Comparison of ENCODE assay signal across 31 cellular contexts in genomic region chr16:72169708-72170107, GRCh38.
"Had no signal": no experiment of that assay in that cellular context is flagged by ENCODE, and none has a peak within 500 bp of the region (broad histone marks: within the 10 kb centered on the region; RNA-seq: fewer than 3 reads in every experiment).

No MANE protein-coding gene starts in this region.

- H3K4me3 ChIP-seq: neural progenitor cell, ovary, psoas muscle, right lobe of liver, sigmoid colon, smooth muscle cell, spleen, suprapubic skin, testis, tibial artery, transverse colon, upper lobe of right lung, uterus had no signal

- H3K27me3 ChIP-seq: neural progenitor cell, ovary, right lobe of liver, sigmoid colon, spleen, suprapubic skin, testis, tibial artery, transverse colon, upper lobe of right lung, uterus had no signal

- H3K4me3 Mint-ChIP-seq: natural killer cell; nephron; neural progenitor cell; stimulated activated memory B cell treated with anti-CD40 and anti-IgM and Interleukin-4, amounts not matched to agents 10 μg/mL and 1 μg/mL and 100 μg/mL, for 72 hours; stimulated activated naive CD8-positive, alpha-beta T cell treated with anti-CD3 and anti-CD28 coated beads, Interleukin-15, amount 100 ng/mL, for 72 hours; type B pancreatic cell had no signal

- H3K27ac ChIP-seq: neural progenitor cell, ovary, parathyroid adenoma, psoas muscle, right lobe of liver, sigmoid colon, spleen, suprapubic skin, testis, tibial artery, upper lobe of right lung, uterus had no signal

- H3K36me3 ChIP-seq: neural progenitor cell, ovary, right lobe of liver, sigmoid colon, spleen, suprapubic skin, tibial artery, transverse colon, upper lobe of right lung, uterus had no signal

- H3K36me3 Mint-ChIP-seq: natural killer cell, neural progenitor cell, type B pancreatic cell had no signal

- H3K9me3 Mint-ChIP-seq: natural killer cell, nephron, type B pancreatic cell had no signal

- ATAC-seq: natural killer cell; psoas muscle; right cardiac atrium; right lobe of liver; stimulated activated memory B cell treated with anti-CD40 and anti-IgM and Interleukin-4, amounts not matched to agents 10 μg/mL and 1 μg/mL and 100 μg/mL, for 72 hours; stimulated activated naive CD8-positive, alpha-beta T cell treated with anti-CD3 and anti-CD28 coated beads, Interleukin-15, amount 100 ng/mL, for 72 hours; stimulated activated naive CD8-positive, alpha-beta T cell treated with anti-CD3 and anti-CD28 coated beads, Interleukin-15, Interleukin-2, amounts not matched to agents 100 U/mL and 50 U/mL, for 24 hours; upper lobe of right lung had no signal

- H3K4me1 Mint-ChIP-seq: natural killer cell, nephron had no signal

- H3K27me3 Mint-ChIP-seq: progenitor cell of endocrine pancreas; stimulated activated naive CD8-positive, alpha-beta T cell treated with anti-CD3 and anti-CD28 coated beads, Interleukin-15, amount 100 ng/mL, for 72 hours; type B pancreatic cell had no signal

- H3K9me3 ChIP-seq: ovary, psoas muscle, right lobe of liver, spleen, suprapubic skin, testis, tibial artery, transverse colon, upper lobe of right lung, uterus had no signal

- H3K4me1 ChIP-seq: psoas muscle, right lobe of liver, sigmoid colon, suprapubic skin, testis, tibial artery, transverse colon, upper lobe of right lung, uterus had no signal

- DNase-seq: natural killer cell; occipital lobe; ovary; posterior cingulate gyrus; psoas muscle; right cardiac atrium; right lobe of liver; sigmoid colon; spleen; stimulated activated CD4-positive, alpha-beta T cell treated with anti-CD3 and anti-CD28 coated beads, Interleukin-12 subunit alpha, Interleukin-12 subunit beta, amount 100 ng/mL, for 4 hours; stimulated activated CD4-positive, alpha-beta T cell treated with anti-CD3 and anti-CD28 coated beads, Interleukin-1b, Interleukin-23, amount 100 ng/mL, for 48 hours; stimulated activated CD4-positive, alpha-beta T cell treated with anti-CD3 and anti-CD28 coated beads, Interleukin-4, amount 100 ng/mL, for 1 hour; stimulated activated CD4-positive, alpha-beta T cell treated with anti-CD3 and anti-CD28 coated beads, Interleukin-4, amount 100 ng/mL, for 4 hours; stimulated activated CD8-positive, alpha-beta memory T cell treated with anti-CD3 and anti-CD28 coated beads, Interleukin-4, amount 100 ng/mL, for 48 hours; stimulated activated naive CD4-positive, alpha-beta T cell; stimulated activated naive CD8-positive, alpha-beta T cell treated with anti-CD3 and anti-CD28 coated beads, Interleukin-15, amount 100 ng/mL, for 72 hours; stimulated activated naive CD8-positive, alpha-beta T cell treated with anti-CD3 and anti-CD28 coated beads, Interleukin-15, Interleukin-2, amounts not matched to agents 100 U/mL and 50 U/mL, for 24 hours; substantia nigra; testis; tibial artery; transverse colon; upper lobe of right lung; uterus had no signal

- H3K27ac Mint-ChIP-seq: natural killer cell; nephron; neural progenitor cell; progenitor cell of endocrine pancreas; stimulated activated memory B cell treated with anti-CD40 and anti-IgM and Interleukin-4, amounts not matched to agents 10 μg/mL and 1 μg/mL and 100 μg/mL, for 72 hours; stimulated activated naive CD8-positive, alpha-beta T cell treated with anti-CD3 and anti-CD28 coated beads, Interleukin-15, amount 100 ng/mL, for 72 hours; type B pancreatic cell had no signal
